ENCODE assay signal across 24 cellular contexts in the genomic region with DNA sequence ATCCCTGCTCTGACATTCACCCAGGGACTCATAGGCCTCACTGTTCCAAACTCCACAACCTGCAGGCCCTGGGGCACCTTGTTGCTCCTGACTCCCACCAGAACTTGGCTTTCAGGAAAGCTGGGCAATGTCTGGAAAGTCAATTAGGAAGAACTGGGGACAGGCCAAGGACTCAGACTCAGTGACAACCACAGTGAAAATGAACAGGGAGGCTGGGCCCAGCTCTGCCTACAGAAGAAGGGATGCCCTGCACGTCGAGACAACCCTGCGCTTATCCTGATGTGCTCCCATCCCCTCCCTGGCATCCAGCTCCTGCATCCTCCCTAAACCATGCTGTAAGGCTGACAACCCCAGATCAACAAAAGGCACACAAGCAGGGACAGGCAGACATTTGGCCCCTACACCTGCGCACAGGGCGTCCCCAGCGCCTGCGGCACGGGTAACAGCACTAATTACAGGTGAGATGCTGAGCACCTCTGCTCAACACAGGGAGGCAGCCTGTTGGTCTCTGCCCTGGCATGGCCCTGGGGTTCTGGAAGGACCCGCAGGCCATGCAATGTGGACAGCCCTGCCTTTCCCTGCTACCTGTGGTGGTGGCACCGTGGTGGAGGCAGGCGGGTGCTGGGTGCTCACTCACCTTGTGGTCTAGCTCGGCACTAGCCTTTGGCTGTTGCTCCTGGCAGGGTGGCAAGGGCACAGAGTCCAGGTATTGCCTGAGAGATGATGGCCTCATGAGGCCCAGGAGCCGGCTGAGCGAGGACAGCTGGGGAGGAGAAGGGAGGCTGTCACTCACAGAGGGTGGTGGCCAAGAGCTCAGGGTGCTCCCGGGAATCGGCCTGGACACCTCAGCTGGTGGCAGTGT. TPM values are rescaled to one million over a fixed set of nuclear protein-coding genes. Genes with fewer than 3 reads are reported as not detected.
A peak's percentile ranks its signal among the peaks of the same experiment; 100 is the strongest.
DNase-seq lines count a peak whose midpoint lies in the region; ATAC-seq and TF ChIP-seq lines count a peak whose summit lies in the region.
"Had no signal": no experiment of that assay in that cellular context is flagged by ENCODE, and none has a peak within 500 bp of the region (broad histone marks: within the 10 kb centered on the region; RNA-seq: fewer than 3 reads in every experiment).

No MANE protein-coding gene starts in this region.

- no peaks in the 10 kb centered on the region for H3K27me3 Mint-ChIP-seq in activated CD8-positive, alpha-beta T cell treated with anti-CD3 and anti-CD28 coated beads, Interleukin-2, amount 10 ng/mL, durations not matched to agents 7 days and 5 days (ENCODE audit: low read depth)
- H3K27me3 Mint-ChIP-seq in activated CD8-positive, alpha-beta T cell treated with anti-CD3 and anti-CD28 coated beads for 36 hours = no peaks in the 10 kb centered on the region
- no peaks in the 10 kb centered on the region for H3K27me3 Mint-ChIP-seq in nephron progenitor cell (ENCODE audit: low read depth, poor library complexity)
- H3K27me3 Mint-ChIP-seq: stimulated activated naive CD8-positive, alpha-beta T cell treated with anti-CD3 and anti-CD28 coated beads, Interleukin-15, Interleukin-2, amounts not matched to agents 100 ng/mL and 50 ng/mL, for 24 hours had no signal

- H3K4me3 ChIP-seq in esophagus (ENCODE audit: low read depth in 1 of 2, low read length in 2 of 2) = no peak overlapping the region
- no peak overlapping the region for H3K4me3 ChIP-seq in testis
- H3K4me3 ChIP-seq: GM12878, smooth muscle cell, upper lobe of right lung had no signal

- TF ChIP-seq POLR2A in testis (IDR thresholded peaks at IDR 0.05) = no peak

- no peaks in the 10 kb centered on the region for H3K36me3 Mint-ChIP-seq in activated CD8-positive, alpha-beta T cell treated with anti-CD3 and anti-CD28 coated beads, Interleukin-2, amount 10 ng/mL, durations not matched to agents 7 days and 5 days (ENCODE audit: low read depth)
- no peaks in the 10 kb centered on the region for H3K36me3 Mint-ChIP-seq in activated CD8-positive, alpha-beta T cell treated with anti-CD3 and anti-CD28 coated beads for 36 hours (ENCODE audit: low read depth)
- no peaks in the 10 kb centered on the region for H3K36me3 Mint-ChIP-seq in nephron progenitor cell (ENCODE audit: low read depth)
- H3K36me3 Mint-ChIP-seq: WTC11 had no signal

- CTCF ChIA-PET in activated CD8-positive, alpha-beta T cell treated with anti-CD3 and anti-CD28 coated beads, Interleukin-2, amount 10 ng/mL, durations not matched to agents 7 days and 5 days (lab: Charles Lee) = interaction anchor here (0.8 kb wide), 1 partner anchor 54 kb away, joined by 3 read pairs; no protein-coding TSS in a partner anchor
- CTCF ChIA-PET in activated CD8-positive, alpha-beta T cell treated with anti-CD3 and anti-CD28 coated beads for 36 hours (lab: Charles Lee) = interaction anchor here (1.0 kb wide), 1 partner anchor 36 kb away, joined by 3 read pairs; a partner anchor contains a TSS

- H3K4me1 Mint-ChIP-seq in activated CD8-positive, alpha-beta T cell treated with anti-CD3 and anti-CD28 coated beads, Interleukin-2, amount 10 ng/mL, durations not matched to agents 7 days and 5 days (ENCODE audit: low read depth) = peaks cover 32% of the 10 kb centered on the region
- H3K4me1 Mint-ChIP-seq in activated CD8-positive, alpha-beta T cell treated with anti-CD3 and anti-CD28 coated beads for 36 hours (ENCODE audit: low read depth) = peaks cover 44% of the 10 kb centered on the region
- peaks cover 85% of the 10 kb centered on the region for H3K4me1 Mint-ChIP-seq in nephron progenitor cell

- H3K4me3 Mint-ChIP-seq in activated CD8-positive, alpha-beta T cell treated with anti-CD3 and anti-CD28 coated beads, Interleukin-2, amount 10 ng/mL, durations not matched to agents 7 days and 5 days = no peak overlapping the region
- no peak overlapping the region for H3K4me3 Mint-ChIP-seq in activated CD8-positive, alpha-beta T cell treated with anti-CD3 and anti-CD28 coated beads for 36 hours
- H3K4me3 Mint-ChIP-seq in nephron progenitor cell = no peak overlapping the region
- H3K4me3 Mint-ChIP-seq: activated T-cell treated with anti-CD3 and anti-CD28 coated beads, Interleukin-2, amount 50 U/mL, for 4 hours; stimulated activated naive CD8-positive, alpha-beta T cell treated with anti-CD3 and anti-CD28 coated beads, Interleukin-15, Interleukin-2, amounts not matched to agents 100 ng/mL and 50 ng/mL, for 24 hours; WTC11 had no signal

- H3K9me3 ChIP-seq in esophagus (ENCODE audit: control insufficient read depth in 2 of 2, insufficient read depth in 1 of 2, low read depth in 1 of 2, low read length in 1 of 2) = no peaks in the 10 kb centered on the region
- H3K9me3 ChIP-seq in testis = no peaks in the 10 kb centered on the region
- H3K9me3 ChIP-seq: neutrophil, upper lobe of right lung had no signal

- H3K27ac Mint-ChIP-seq in activated CD8-positive, alpha-beta T cell treated with anti-CD3 and anti-CD28 coated beads, Interleukin-2, amount 10 ng/mL, durations not matched to agents 7 days and 5 days = peak overlapping the region; percentile 5
- no peak overlapping the region for H3K27ac Mint-ChIP-seq in activated CD8-positive, alpha-beta T cell treated with anti-CD3 and anti-CD28 coated beads for 36 hours
- peak overlapping the region; percentile 29 for H3K27ac Mint-ChIP-seq in nephron progenitor cell
- H3K27ac Mint-ChIP-seq: stimulated activated naive CD8-positive, alpha-beta T cell treated with anti-CD3 and anti-CD28 coated beads, Interleukin-15, Interleukin-2, amounts not matched to agents 100 ng/mL and 50 ng/mL, for 24 hours; WTC11 had no signal

- H3K27me3 ChIP-seq in esophagus (ENCODE audit: control insufficient read depth in 1 of 2, insufficient read depth in 2 of 2, low read length in 2 of 2) (no peaks in the 10 kb centered on the region), testis (no peaks in the 10 kb centered on the region)
- H3K27me3 ChIP-seq: upper lobe of right lung had no signal

- H3K4me1 ChIP-seq in esophagus (ENCODE audit: control insufficient read depth in 2 of 2, insufficient read depth in 2 of 2, low read length in 1 of 2) (peaks cover 21 to 51% of the 10 kb centered on the region in 2 donors), testis (peaks cover 14% of the 10 kb centered on the region)

- no peak for DNase-seq in activated CD8-positive, alpha-beta T cell treated with anti-CD3 and anti-CD28 coated beads, Interleukin-2, amount 10 ng/mL, durations not matched to agents 7 days and 5 days
- DNase-seq in activated CD8-positive, alpha-beta T cell treated with anti-CD3 and anti-CD28 coated beads for 36 hours = no peak
- DNase-seq in nephron progenitor cell (no peak), testis (no peak), MV-4-11 (lab: John Stamatoyannopoulos, UW) (no peak), D341Med (ENCODE audit: low spot score) (no peak), cortex of kidney (lab: John Stamatoyannopoulos, UW) (no peak)
- DNase-seq: activated naive CD4-positive, alpha-beta T cell treated with Interleukin-2 at 50 U/mL for 16 hours; activated T-cell treated with anti-CD3 and anti-CD28 coated beads, Interleukin-2, amount 50 U/mL, for 4 hours; aorta; effector memory CD4-positive, alpha-beta T cell; left colon; NCI-H1092 treated with DMSO at 0.1 percent for 48 hours; NCI-H2081 treated with DMSO at 0.1 percent for 48 hours; NCI-H446 treated with DMSO at 0.1 percent for 48 hours; stimulated activated CD4-positive, alpha-beta T cell treated with anti-CD3 and anti-CD28 coated beads, Interleukin-2, amount 100 ng/mL, for 48 hours; upper lobe of right lung had no signal

- POLR2A ChIA-PET in activated CD8-positive, alpha-beta T cell treated with anti-CD3 and anti-CD28 coated beads, Interleukin-2, amount 10 ng/mL, durations not matched to agents 7 days and 5 days (lab: Charles Lee) = interaction anchor here (0.6 kb wide), 1 partner anchor 24 kb away, joined by 3 read pairs; no protein-coding TSS in a partner anchor
- POLR2A ChIA-PET in activated CD8-positive, alpha-beta T cell treated with anti-CD3 and anti-CD28 coated beads for 36 hours (lab: Charles Lee) = no interaction called here

- TF ChIP-seq CTCF in activated CD8-positive, alpha-beta T cell treated with anti-CD3 and anti-CD28 coated beads for 36 hours (IDR thresholded peaks at IDR 0.05) = no peak
- no peak for TF ChIP-seq CTCF in nephron progenitor cell (IDR thresholded peaks at IDR 0.05)
- TF ChIP-seq CTCF in testis (IDR thresholded peaks at IDR 0.05) = no peak

- peak overlapping the region; percentile 9 to 20 for H3K27ac ChIP-seq in esophagus (ENCODE audit: low read depth in 2 of 2, low read length in 1 of 2)
- no peak overlapping the region for H3K27ac ChIP-seq in testis
- H3K27ac ChIP-seq: C4-2B, neutrophil, upper lobe of right lung had no signal

- no peaks in the 10 kb centered on the region for H3K9me3 Mint-ChIP-seq in activated CD8-positive, alpha-beta T cell treated with anti-CD3 and anti-CD28 coated beads, Interleukin-2, amount 10 ng/mL, durations not matched to agents 7 days and 5 days (ENCODE audit: insufficient read depth)
- H3K9me3 Mint-ChIP-seq in activated CD8-positive, alpha-beta T cell treated with anti-CD3 and anti-CD28 coated beads for 36 hours = no peaks in the 10 kb centered on the region
- H3K9me3 Mint-ChIP-seq in nephron progenitor cell = no peaks in the 10 kb centered on the region
- H3K9me3 Mint-ChIP-seq: activated T-cell treated with anti-CD3 and anti-CD28 coated beads, Interleukin-2, amount 50 U/mL, for 4 hours; stimulated activated naive CD8-positive, alpha-beta T cell treated with anti-CD3 and anti-CD28 coated beads, Interleukin-15, Interleukin-2, amounts not matched to agents 100 ng/mL and 50 ng/mL, for 24 hours; WTC11 had no signal

- intact Hi-C loops in activated CD8-positive, alpha-beta T cell treated with anti-CD3 and anti-CD28 coated beads for 36 hours (cut with micrococcal nuclease) = no loop called here
- intact Hi-C loops in testis (cut with DNase I; ENCODE audit: low total_unique reads) = no loop called here

- WGBS in esophagus, 2 donors = 57 to 73% methylated on average over 16 of the region's 16 CpGs
- 96 to 97% methylated on average over 12 to 16 of the region's 16 CpGs for WGBS in testis, 2 donors

- no peak for ATAC-seq in activated CD8-positive, alpha-beta T cell treated with anti-CD3 and anti-CD28 coated beads, Interleukin-2, amount 10 ng/mL, durations not matched to agents 7 days and 5 days
- ATAC-seq in activated CD8-positive, alpha-beta T cell treated with anti-CD3 and anti-CD28 coated beads for 36 hours = no peak
- ATAC-seq: activated T-cell treated with anti-CD3 and anti-CD28 coated beads, Interleukin-2, amount 50 U/mL, for 4 hours; GM12878; left colon; upper lobe of right lung; WTC11 had no signal

- no peaks in the 10 kb centered on the region for H3K36me3 ChIP-seq in esophagus (ENCODE audit: control insufficient read depth in 2 of 2, insufficient read depth in 2 of 2, low read length in 1 of 2)
- H3K36me3 ChIP-seq in testis (ENCODE audit: low read depth, missing control alignments) = no peaks in the 10 kb centered on the region
- H3K36me3 ChIP-seq: neutrophil, upper lobe of right lung had no signal

RNA-seq across cellular contexts. Expression of a gene that starts 23.6 kb away (rescaled TPM):
- total RNA-seq in activated CD8-positive, alpha-beta T cell treated with anti-CD3 and anti-CD28 coated beads, Interleukin-2, amount 10 ng/mL, durations not matched to agents 7 days and 5 days = 10 to 100 TPM; 21.0 to 24.5 TPM
- total RNA-seq in activated CD8-positive, alpha-beta T cell treated with anti-CD3 and anti-CD28 coated beads for 36 hours = 10 to 100 TPM; 10.4 to 12.4 TPM
- polyA plus RNA-seq in esophagus (10 to 100 TPM; 13.1 to 14.2 TPM), testis (ENCODE audit: insufficient read depth, low read depth, low replicate concordance) (10.5 TPM)
- total RNA-seq in testis = 10 to 100 TPM; 11.4 to 17.6 TPM

RNA-seq across cellular contexts. Expression of a gene that starts 35.7 kb away (rescaled TPM):
- total RNA-seq in activated CD8-positive, alpha-beta T cell treated with anti-CD3 and anti-CD28 coated beads, Interleukin-2, amount 10 ng/mL, durations not matched to agents 7 days and 5 days = 10 to 100 TPM; 35.4 to 36.7 TPM
- 10 to 100 TPM; 22.6 TPM for total RNA-seq in activated CD8-positive, alpha-beta T cell treated with anti-CD3 and anti-CD28 coated beads for 36 hours
- polyA plus RNA-seq in esophagus (10 to 100 TPM; 11.9 to 12.2 TPM), testis (ENCODE audit: insufficient read depth, low read depth, low replicate concordance) (8.9 TPM)
- 10 to 100 TPM; 13.9 to 16.4 TPM for total RNA-seq in testis

RNA-seq across cellular contexts. Expression of a gene that starts 49.7 kb away (rescaled TPM):
- total RNA-seq in activated CD8-positive, alpha-beta T cell treated with anti-CD3 and anti-CD28 coated beads, Interleukin-2, amount 10 ng/mL, durations not matched to agents 7 days and 5 days = 10 to 100 TPM; 12.6 to 17.2 TPM
- total RNA-seq in activated CD8-positive, alpha-beta T cell treated with anti-CD3 and anti-CD28 coated beads for 36 hours = 1 to 10 TPM; 5.3 to 5.7 TPM
- polyA plus RNA-seq in esophagus (1 to 10 TPM; 1.2 to 5.0 TPM), testis (ENCODE audit: insufficient read depth, low read depth, low replicate concordance) (7.5 TPM)
- 1 to 10 TPM; 5.3 to 6.8 TPM for total RNA-seq in testis

Comparison
In these comparisons a context has a peak if more than half of its experiments do, and no peak if none do; other contexts are left out.
1. H3K27ac ChIP-seq: peak in esophagus (2 of 2); none in testis (0 of 2).